Comparison of ENCODE assay signal across 15 cellular contexts in the genomic region with DNA sequence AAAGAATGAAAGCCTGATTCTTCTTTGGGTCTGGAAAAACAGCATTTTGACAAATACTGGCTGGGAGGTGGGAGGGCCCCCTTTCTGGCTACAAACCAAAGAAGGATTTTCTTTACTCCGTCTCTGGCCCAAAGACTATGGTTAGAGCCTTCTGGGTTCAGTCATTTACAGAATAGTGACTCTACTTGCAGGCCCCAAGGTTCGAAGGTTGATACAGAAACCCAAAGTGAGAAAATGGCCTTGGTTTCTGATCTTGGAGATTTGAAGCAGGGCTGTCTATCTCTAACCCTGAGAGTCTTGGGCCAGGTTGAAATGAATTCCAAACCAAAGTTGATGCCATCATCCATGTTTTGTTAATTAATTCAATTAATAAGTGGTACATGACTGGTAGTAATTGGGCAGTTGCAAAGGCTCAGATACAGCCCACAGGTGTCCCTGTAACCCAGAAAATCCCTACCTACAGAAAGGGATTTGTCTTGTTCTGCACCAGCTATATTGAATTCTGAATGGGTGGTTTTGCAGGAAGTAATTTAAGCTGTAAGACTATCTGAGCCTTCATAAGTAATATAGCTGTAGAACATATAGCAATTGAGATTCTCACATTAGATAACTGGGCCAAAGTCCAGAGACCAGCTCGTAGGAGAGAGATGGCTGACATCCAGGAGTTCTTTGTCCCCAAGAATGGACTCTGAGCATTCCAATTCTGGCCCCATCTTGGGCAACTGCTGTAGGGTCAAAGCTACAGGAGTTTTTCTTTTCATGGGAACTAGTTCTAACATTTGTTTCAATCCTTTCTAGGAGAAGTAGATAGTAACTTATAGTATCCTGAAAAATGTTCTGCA. TPM values are rescaled to one million over a fixed set of nuclear protein-coding genes. Genes with fewer than 3 reads are reported as not detected.
DNase-seq lines count a peak whose midpoint lies in the region; ATAC-seq and TF ChIP-seq lines count a peak whose summit lies in the region.
"Had no signal": no experiment of that assay in that cellular context is flagged by ENCODE, and none has a peak within 500 bp of the region (broad histone marks: within the 10 kb centered on the region; RNA-seq: fewer than 3 reads in every experiment).

No MANE protein-coding gene starts in this region.

- DNase-seq in GM13976 (ENCODE audit: low spot score) (peak; percentile 39), GM20000 (ENCODE audit: low spot score) (peak; percentile 25), left colon (peak; percentile 47 to 77), NOMO-1 (lab: John Stamatoyannopoulos, UW; ENCODE audit: unreplicated experiment in 2 of 2) (no peak)
- DNase-seq in activated T-helper 1 cell treated with anti-CD3 and anti-CD28 coated beads, Interleukin-12 subunit alpha, Interleukin-12 subunit beta, Interleukin-2, Interleukin-4 antibody, amounts not matched to agents 30 ng/mL and 10 ng/mL and 1 ng/mL, durations not matched to agents 14 hours and 24 hours and 36 hours (ENCODE audit: low spot score) = no peak
- DNase-seq: erythroblast, hypothalamus, left ventricle myocardium superior, NCI-H146, SIG-M5 had no signal

- ATAC-seq in left colon = peak; percentile 92
- no peak for ATAC-seq in GM18861 (IDR thresholded peaks at IDR 0.05; ENCODE audit: unreplicated experiment)
- no peak for ATAC-seq in GM19328 (IDR thresholded peaks at IDR 0.05; ENCODE audit: unreplicated experiment)
- ATAC-seq: left ventricle myocardium superior had no signal

- peak; percentile 10 for TF ChIP-seq CTCF in GM13976 (IDR thresholded peaks at IDR 0.05; ENCODE audit: borderline replicate concordance, control extremely low read depth, extremely low read depth, insufficient read depth, missing control alignments)
- no peak for TF ChIP-seq CTCF in GM20000 (IDR thresholded peaks at IDR 0.05; ENCODE audit: extremely low read depth, missing control alignments)

- no peaks in the 10 kb centered on the region for H3K4me1 Mint-ChIP-seq in activated T-helper 1 cell treated with anti-CD3 and anti-CD28 coated beads, Interleukin-12 subunit alpha, Interleukin-12 subunit beta, Interleukin-2, Interleukin-4 antibody, amounts not matched to agents 30 ng/mL and 10 ng/mL and 1 ng/mL, durations not matched to agents 14 hours and 24 hours and 36 hours (ENCODE audit: low read depth)

- no peaks in the 10 kb centered on the region for H3K9me3 Mint-ChIP-seq in activated T-helper 1 cell treated with anti-CD3 and anti-CD28 coated beads, Interleukin-12 subunit alpha, Interleukin-12 subunit beta, Interleukin-2, Interleukin-4 antibody, amounts not matched to agents 30 ng/mL and 10 ng/mL and 1 ng/mL, durations not matched to agents 14 hours and 24 hours and 36 hours

- no peaks in the 10 kb centered on the region for H3K36me3 Mint-ChIP-seq in activated T-helper 1 cell treated with anti-CD3 and anti-CD28 coated beads, Interleukin-12 subunit alpha, Interleukin-12 subunit beta, Interleukin-2, Interleukin-4 antibody, amounts not matched to agents 30 ng/mL and 10 ng/mL and 1 ng/mL, durations not matched to agents 14 hours and 24 hours and 36 hours (ENCODE audit: low read depth)
- H3K36me3 Mint-ChIP-seq: activated naive CD8-positive, alpha-beta T cell had no signal

- peaks cover 2% of the 10 kb centered on the region for H3K27me3 Mint-ChIP-seq in activated T-helper 1 cell treated with anti-CD3 and anti-CD28 coated beads, Interleukin-12 subunit alpha, Interleukin-12 subunit beta, Interleukin-2, Interleukin-4 antibody, amounts not matched to agents 30 ng/mL and 10 ng/mL and 1 ng/mL, durations not matched to agents 14 hours and 24 hours and 36 hours (ENCODE audit: insufficient read depth)
- H3K27me3 Mint-ChIP-seq: activated naive CD8-positive, alpha-beta T cell had no signal

- intact Hi-C loops in left colon (cut with DNase I, micrococcal nuclease) = no loop called here
- intact Hi-C loops in activated T-helper 1 cell treated with anti-CD3 and anti-CD28 coated beads, Interleukin-12 subunit alpha, Interleukin-12 subunit beta, Interleukin-2, Interleukin-4 antibody, amounts not matched to agents 30 ng/mL and 10 ng/mL and 1 ng/mL, durations not matched to agents 14 hours and 24 hours and 36 hours (cut with micrococcal nuclease) = no loop called here

- peak; percentile 44 for TF ChIP-seq RAD21 in Ishikawa (IDR thresholded peaks at IDR 0.05; ENCODE audit: low read depth)

- H3K4me3 Mint-ChIP-seq in activated T-helper 1 cell treated with anti-CD3 and anti-CD28 coated beads, Interleukin-12 subunit alpha, Interleukin-12 subunit beta, Interleukin-2, Interleukin-4 antibody, amounts not matched to agents 30 ng/mL and 10 ng/mL and 1 ng/mL, durations not matched to agents 14 hours and 24 hours and 36 hours = no peak overlapping the region
- H3K4me3 Mint-ChIP-seq: activated naive CD8-positive, alpha-beta T cell had no signal

- no peak for TF ChIP-seq EP300 in Ishikawa (IDR thresholded peaks at IDR 0.05; ENCODE audit: borderline replicate concordance)

- in situ Hi-C loops in GM13976 (cut with MboI; ENCODE audit: low sequenced_read_pairs, unreplicated experiment) = no loop called here

- H3K27ac Mint-ChIP-seq in activated T-helper 1 cell treated with anti-CD3 and anti-CD28 coated beads, Interleukin-12 subunit alpha, Interleukin-12 subunit beta, Interleukin-2, Interleukin-4 antibody, amounts not matched to agents 30 ng/mL and 10 ng/mL and 1 ng/mL, durations not matched to agents 14 hours and 24 hours and 36 hours = no peak overlapping the region
- H3K27ac Mint-ChIP-seq: activated naive CD8-positive, alpha-beta T cell had no signal

TF ChIP-seq in Ishikawa, 13 proteins besides CTCF, POLR2A, EP300 and RAD21:
- TF ChIP-seq YY1 (IDR thresholded peaks at IDR 0.05; ENCODE audit: low read depth) = no peak
- TF ChIP-seq TCF12 (IDR thresholded peaks at IDR 0.05; ENCODE audit: low read depth) = no peak
- TF ChIP-seq, protein P1, sequence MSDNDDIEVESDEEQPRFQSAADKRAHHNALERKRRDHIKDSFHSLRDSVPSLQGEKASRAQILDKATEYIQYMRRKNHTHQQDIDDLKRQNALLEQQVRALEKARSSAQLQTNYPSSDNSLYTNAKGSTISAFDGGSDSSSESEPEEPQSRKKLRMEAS (IDR thresholded peaks at IDR 0.05) = no peak
- TF ChIP-seq TAF1 (IDR thresholded peaks at IDR 0.05; ENCODE audit: low read depth) = no peak
- TF ChIP-seq EGR1 (IDR thresholded peaks at IDR 0.05) = no peak
- no peak for TF ChIP-seq FOXM1 (IDR thresholded peaks at IDR 0.05; ENCODE audit: borderline replicate concordance, low read depth)
- no peak for TF ChIP-seq ZBTB7A (IDR thresholded peaks at IDR 0.05; ENCODE audit: low read depth)
- TF ChIP-seq, protein P2, sequence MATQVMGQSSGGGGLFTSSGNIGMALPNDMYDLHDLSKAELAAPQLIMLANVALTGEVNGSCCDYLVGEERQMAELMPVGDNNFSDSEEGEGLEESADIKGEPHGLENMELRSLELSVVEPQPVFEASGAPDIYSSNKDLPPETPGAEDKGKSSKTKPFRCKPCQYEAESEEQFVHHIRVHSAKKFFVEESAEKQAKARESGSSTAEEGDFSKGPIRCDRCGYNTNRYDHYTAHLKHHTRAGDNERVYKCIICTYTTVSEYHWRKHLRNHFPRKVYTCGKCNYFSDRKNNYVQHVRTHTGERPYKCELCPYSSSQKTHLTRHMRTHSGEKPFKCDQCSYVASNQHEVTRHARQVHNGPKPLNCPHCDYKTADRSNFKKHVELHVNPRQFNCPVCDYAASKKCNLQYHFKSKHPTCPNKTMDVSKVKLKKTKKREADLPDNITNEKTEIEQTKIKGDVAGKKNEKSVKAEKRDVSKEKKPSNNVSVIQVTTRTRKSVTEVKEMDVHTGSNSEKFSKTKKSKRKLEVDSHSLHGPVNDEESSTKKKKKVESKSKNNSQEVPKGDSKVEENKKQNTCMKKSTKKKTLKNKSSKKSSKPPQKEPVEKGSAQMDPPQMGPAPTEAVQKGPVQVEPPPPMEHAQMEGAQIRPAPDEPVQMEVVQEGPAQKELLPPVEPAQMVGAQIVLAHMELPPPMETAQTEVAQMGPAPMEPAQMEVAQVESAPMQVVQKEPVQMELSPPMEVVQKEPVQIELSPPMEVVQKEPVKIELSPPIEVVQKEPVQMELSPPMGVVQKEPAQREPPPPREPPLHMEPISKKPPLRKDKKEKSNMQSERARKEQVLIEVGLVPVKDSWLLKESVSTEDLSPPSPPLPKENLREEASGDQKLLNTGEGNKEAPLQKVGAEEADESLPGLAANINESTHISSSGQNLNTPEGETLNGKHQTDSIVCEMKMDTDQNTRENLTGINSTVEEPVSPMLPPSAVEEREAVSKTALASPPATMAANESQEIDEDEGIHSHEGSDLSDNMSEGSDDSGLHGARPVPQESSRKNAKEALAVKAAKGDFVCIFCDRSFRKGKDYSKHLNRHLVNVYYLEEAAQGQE (IDR thresholded peaks at IDR 0.05; ENCODE audit: low read depth) = no peak
- no peak for TF ChIP-seq NFIC (IDR thresholded peaks at IDR 0.05)
- TF ChIP-seq CREB1 (IDR thresholded peaks at IDR 0.05; ENCODE audit: low read depth) = no peak
- TF ChIP-seq, protein P3, sequence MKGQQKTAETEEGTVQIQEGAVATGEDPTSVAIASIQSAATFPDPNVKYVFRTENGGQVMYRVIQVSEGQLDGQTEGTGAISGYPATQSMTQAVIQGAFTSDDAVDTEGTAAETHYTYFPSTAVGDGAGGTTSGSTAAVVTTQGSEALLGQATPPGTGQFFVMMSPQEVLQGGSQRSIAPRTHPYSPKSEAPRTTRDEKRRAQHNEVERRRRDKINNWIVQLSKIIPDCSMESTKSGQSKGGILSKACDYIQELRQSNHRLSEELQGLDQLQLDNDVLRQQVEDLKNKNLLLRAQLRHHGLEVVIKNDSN (IDR thresholded peaks at IDR 0.05) = no peak
- no peak for TF ChIP-seq CEBPB (IDR thresholded peaks at IDR 0.05)
- no peak for TF ChIP-seq TEAD4 (IDR thresholded peaks at IDR 0.05)

RNA-seq across cellular contexts. Expression of gene CHRNA9, which starts 34.5 kb away (rescaled TPM):
- total RNA-seq in left colon = not detected
- total RNA-seq in activated T-helper 1 cell treated with anti-CD3 and anti-CD28 coated beads, Interleukin-12 subunit alpha, Interleukin-12 subunit beta, Interleukin-2, Interleukin-4 antibody, amounts not matched to agents 30 ng/mL and 10 ng/mL and 1 ng/mL, durations not matched to agents 14 hours and 24 hours and 36 hours = not detected in 2 replicates
- total RNA-seq: left ventricle myocardium superior, temporal lobe had no signal

Comparison
In these comparisons a context has a peak if more than half of its experiments do, and no peak if none do; other contexts are left out.
1. DNase-seq: peak in GM13976 (single experiment), GM20000 (single experiment) and left colon (2 of 2); none in NOMO-1 (0 of 2) and activated T-helper 1 cell treated with anti-CD3 and anti-CD28 coated beads, Interleukin-12 subunit alpha, Interleukin-12 subunit beta, Interleukin-2, Interleukin-4 antibody, amounts not matched to agents 30 ng/mL and 10 ng/mL and 1 ng/mL, durations not matched to agents 14 hours and 24 hours and 36 hours (single experiment).